ENCODE assay signal across 26 cellular contexts in genomic region chr15:44447772-44448376, GRCh38.
"Had no signal": no experiment of that assay in that cellular context is flagged by ENCODE, and none has a peak within 500 bp of the region (broad histone marks: within the 10 kb centered on the region; RNA-seq: fewer than 3 reads in every experiment).

No MANE protein-coding gene starts in this region.

- H3K36me3 ChIP-seq: brain microvascular endothelial cell, pancreas, uterus had no signal

- H3K4me1 ChIP-seq: ascending aorta, pancreas, suprapubic skin, uterus had no signal

- H3K4me3 ChIP-seq: ascending aorta, heart right ventricle, left lung, pancreas, stomach, suprapubic skin, tibial nerve, uterus had no signal

- H3K27me3 Mint-ChIP-seq: activated CD4-positive, alpha-beta T cell treated with anti-CD3 and anti-CD28 coated beads, Interleukin-2, amount 10 ng/mL, durations not matched to agents 7 days and 5 days; stimulated activated memory B cell treated with anti-CD40 and anti-IgM and Interleukin-4, amounts not matched to agents 10 μg/mL and 1 μg/mL and 100 μg/mL, for 72 hours had no signal

- H3K4me3 Mint-ChIP-seq: activated CD4-positive, alpha-beta T cell treated with anti-CD3 and anti-CD28 coated beads, Interleukin-2, amount 10 ng/mL, durations not matched to agents 7 days and 5 days; natural killer cell; stimulated activated memory B cell treated with anti-CD40 and anti-IgM and Interleukin-4, amounts not matched to agents 10 μg/mL and 1 μg/mL and 100 μg/mL, for 72 hours had no signal

- H3K27me3 ChIP-seq: ascending aorta, brain microvascular endothelial cell, heart right ventricle, left lung, neutrophil, pancreas, stomach, suprapubic skin, tibial nerve, uterus had no signal

- H3K9me3 ChIP-seq: ascending aorta, left lung, neutrophil, pancreas, stomach, suprapubic skin, uterus had no signal

- H3K27ac Mint-ChIP-seq: activated CD4-positive, alpha-beta T cell treated with anti-CD3 and anti-CD28 coated beads, Interleukin-2, amount 10 ng/mL, durations not matched to agents 7 days and 5 days; stimulated activated memory B cell treated with anti-CD40 and anti-IgM and Interleukin-4, amounts not matched to agents 10 μg/mL and 1 μg/mL and 100 μg/mL, for 72 hours had no signal

- ATAC-seq: left lung; pancreas; sciatic nerve; stimulated activated memory B cell treated with anti-CD40 and anti-IgM and Interleukin-4, amounts not matched to agents 10 μg/mL and 1 μg/mL and 100 μg/mL, for 72 hours had no signal

- DNase-seq: activated CD4-positive, alpha-beta T cell treated with anti-CD3 and anti-CD28 coated beads, Interleukin-2, amount 10 ng/mL, durations not matched to agents 7 days and 5 days; activated CD4-positive, CD25-positive, alpha-beta regulatory T cell treated with anti-CD3 and anti-CD28 coated beads, Interleukin-2, amount 50 U/mL, for 72 hours; activated naive CD4-positive, alpha-beta T cell treated with Interleukin-2 at 50 U/mL for 16 hours; activated T-cell treated with anti-CD3 and anti-CD28 coated beads, Interleukin-2, amount 50 U/mL, for 48 hours; brain microvascular endothelial cell; central memory CD4-positive, alpha-beta T cell; dermis blood vessel endothelial cell; effector CD8-positive, alpha-beta T cell; erythroblast; foreskin fibroblast; heart right ventricle; left lung; midbrain; natural killer cell; small intestine; stimulated activated CD4-positive, alpha-beta T cell treated with anti-CD3 and anti-CD28 coated beads, Interleukin-2, amount 100 ng/mL, for 24 hours; stomach; uterus had no signal

- H3K27ac ChIP-seq: ascending aorta, brain microvascular endothelial cell, heart right ventricle, left lung, neutrophil, pancreas, stomach, suprapubic skin, tibial nerve, uterus, VCaP had no signal

- H3K9me3 Mint-ChIP-seq: natural killer cell; stimulated activated memory B cell treated with anti-CD40 and anti-IgM and Interleukin-4, amounts not matched to agents 10 μg/mL and 1 μg/mL and 100 μg/mL, for 72 hours had no signal

- H3K36me3 Mint-ChIP-seq: natural killer cell had no signal
